8 cellular contexts compared by ENCODE assay signal in the genomic region with DNA sequence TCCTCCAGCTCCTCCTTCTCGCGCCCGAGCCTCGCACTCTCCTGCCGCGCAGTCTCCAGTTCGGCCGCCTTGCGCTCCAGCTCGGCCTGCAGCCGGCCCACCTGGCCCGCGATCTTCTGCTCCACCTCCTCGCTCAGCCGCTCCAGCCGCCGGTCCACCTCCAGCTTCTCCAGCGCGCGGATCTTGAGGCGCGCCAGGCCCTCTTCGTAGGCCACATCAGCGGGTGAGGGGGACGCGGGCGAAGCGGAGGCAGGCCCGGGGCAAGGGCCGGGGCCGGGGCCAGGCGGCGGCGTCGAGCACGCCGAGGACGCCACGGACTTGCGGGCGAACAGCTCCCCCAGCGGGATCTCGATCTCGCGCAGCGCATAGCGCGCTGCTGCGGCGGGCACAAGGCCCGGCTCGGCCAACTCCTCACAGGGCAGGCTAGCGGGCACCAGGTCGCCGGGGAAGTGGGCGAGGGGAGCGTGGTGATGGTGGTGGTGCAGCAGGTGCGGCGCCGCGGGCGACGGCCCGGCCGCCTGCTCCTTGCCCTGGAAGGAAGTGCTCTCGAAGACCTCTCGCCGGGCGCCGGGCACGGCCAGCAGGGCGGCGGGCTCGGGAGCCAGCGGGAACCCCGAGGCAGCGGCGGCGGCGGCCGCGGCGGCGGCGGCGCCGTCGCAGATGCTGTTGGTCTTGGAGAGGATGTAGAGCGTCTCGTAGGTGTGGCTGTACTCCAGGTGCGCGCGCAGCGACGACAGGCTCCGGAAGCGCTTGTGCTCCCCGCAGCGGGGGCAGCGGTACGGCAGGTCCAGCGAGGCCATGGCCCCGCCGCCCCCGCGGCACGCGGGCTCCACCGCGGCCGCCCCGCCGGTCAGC. TPM values are rescaled to one million over a fixed set of nuclear protein-coding genes. Genes with fewer than 3 reads are reported as not detected.
DNase-seq lines count a peak whose midpoint lies in the region; ATAC-seq lines count a peak whose summit lies in the region.

No MANE protein-coding gene starts in this region.

- H3K4me2 ChIP-seq in neuronal stem cell (ENCODE audit: insufficient read depth, low read length, poor library complexity, severe bottlenecking), result peak overlapping the region; percentile 84

- peak overlapping the region; percentile 61 for H2AK5ac ChIP-seq in neuronal stem cell (ENCODE audit: low read depth, low read length)

- peak overlapping the region; percentile 45 for H3K27ac ChIP-seq in effector memory CD4-positive, alpha-beta T cell (ENCODE audit: insufficient read depth, low read length, poor library complexity, severe bottlenecking)
- H3K27ac ChIP-seq in neuronal stem cell (replicated peaks; ENCODE audit: low read length) (no peak overlapping the region), urinary bladder (ENCODE audit: low read depth) (no peak overlapping the region)

- H3K27ac Mint-ChIP-seq in activated CD4-positive, alpha-beta memory T cell treated with anti-CD3 and anti-CD28 coated beads for 36 hours, result no peak overlapping the region

- H3K79me1 ChIP-seq in neuronal stem cell (ENCODE audit: low read depth, low read length), result peaks cover 7% of the 10 kb centered on the region

- no peaks in the 10 kb centered on the region for H3K36me3 ChIP-seq in effector memory CD4-positive, alpha-beta T cell (ENCODE audit: control insufficient read depth, insufficient read depth, low read length)
- H3K36me3 ChIP-seq in neuronal stem cell (replicated peaks in 1 of 2; ENCODE audit: control insufficient read depth in 2 of 2, insufficient read depth in 2 of 2, low read length in 2 of 2) (no peaks in the 10 kb centered on the region), urinary bladder (ENCODE audit: insufficient read depth) (no peaks in the 10 kb centered on the region)

- POLR2A ChIA-PET in activated CD4-positive, alpha-beta memory T cell treated with anti-CD3 and anti-CD28 coated beads for 36 hours (lab: Charles Lee), result interaction anchor here (0.7 to 2.1 kb wide), 3 partner anchors 12 to 21 kb away, joined by 3 to 6 read pairs (median 3); no protein-coding TSS in a partner anchor

- H2BK120ac ChIP-seq in neuronal stem cell (ENCODE audit: low read depth, low read length), result peak overlapping the region; percentile 88

- CTCF ChIA-PET in activated CD4-positive, alpha-beta memory T cell treated with anti-CD3 and anti-CD28 coated beads for 36 hours (lab: Charles Lee), result interaction anchor here (1.4 to 1.6 kb wide), 2 partner anchors 21 to 25 kb away, joined by 3 to 6 read pairs; no protein-coding TSS in a partner anchor

- no peak overlapping the region for H2BK5ac ChIP-seq in neuronal stem cell (ENCODE audit: low read length)

- intact Hi-C loops in activated CD4-positive, alpha-beta memory T cell treated with anti-CD3 and anti-CD28 coated beads for 36 hours (cut with micrococcal nuclease), result loop anchor here (2.0 kb wide), 1 partner anchor 24 kb away; a partner anchor contains a TSS

- H3K23ac ChIP-seq in neuronal stem cell (ENCODE audit: low read depth, low read length, poor library complexity), result peak overlapping the region; percentile 95

- ATAC-seq in GM21528 (IDR thresholded peaks at IDR 0.05; ENCODE audit: low FRiP score, unreplicated experiment), result peak; percentile 52

- peak overlapping the region; percentile 43 for H3K4me3 ChIP-seq in effector memory CD4-positive, alpha-beta T cell (ENCODE audit: insufficient read depth, low read depth, low read length, poor library complexity, severe bottlenecking)
- H3K4me3 ChIP-seq in neuronal stem cell (ENCODE audit: low read length in 2 of 2), result peak overlapping the region in 1 of 2 donors; percentile 70
- peak overlapping the region; percentile 20 for H3K4me3 ChIP-seq in urinary bladder (ENCODE audit: low read depth, low read length)

- peak overlapping the region; percentile 30 for H3K4me3 Mint-ChIP-seq in activated CD4-positive, alpha-beta memory T cell treated with anti-CD3 and anti-CD28 coated beads for 36 hours

- H4K91ac ChIP-seq in neuronal stem cell (ENCODE audit: low read depth, low read length, poor library complexity), result no peak overlapping the region

- peaks cover 19% of the 10 kb centered on the region for H3K4me1 Mint-ChIP-seq in activated CD4-positive, alpha-beta memory T cell treated with anti-CD3 and anti-CD28 coated beads for 36 hours (ENCODE audit: low read depth)

- no peaks in the 10 kb centered on the region for H3K4me1 ChIP-seq in effector memory CD4-positive, alpha-beta T cell (ENCODE audit: control insufficient read depth, insufficient read depth, low read length, poor library complexity, severe bottlenecking)
- H3K4me1 ChIP-seq in neuronal stem cell (ENCODE audit: control insufficient read depth in 2 of 2, insufficient read depth in 1 of 2, low read depth in 1 of 2, low read length in 2 of 2) (peaks cover 0 to 16% of the 10 kb centered on the region in 2 donors), urinary bladder (ENCODE audit: insufficient read depth) (no peaks in the 10 kb centered on the region)

- H3K4ac ChIP-seq in neuronal stem cell (ENCODE audit: low read length), result peak overlapping the region; percentile 10

- peak overlapping the region; percentile 79 for H3K9ac ChIP-seq in neuronal stem cell (ENCODE audit: low read depth, low read length, poor library complexity)

- H3K27me3 ChIP-seq in effector memory CD4-positive, alpha-beta T cell (replicated peaks; ENCODE audit: control insufficient read depth, insufficient read depth, low read length, poor library complexity, severe bottlenecking), result no peaks in the 10 kb centered on the region
- peaks cover 0 to 29% (median 8%) of the 10 kb centered on the region in 3 experiments for H3K27me3 ChIP-seq in neuronal stem cell (ENCODE audit: control insufficient read depth in 3 of 3, insufficient read depth in 3 of 3, low read depth in 1 of 3, low read length in 3 of 3)

- H3K9me3 Mint-ChIP-seq in activated CD4-positive, alpha-beta memory T cell treated with anti-CD3 and anti-CD28 coated beads for 36 hours, result no peaks in the 10 kb centered on the region

- peaks cover 1% of the 10 kb centered on the region for H3K36me3 Mint-ChIP-seq in activated CD4-positive, alpha-beta memory T cell treated with anti-CD3 and anti-CD28 coated beads for 36 hours

- no peaks in the 10 kb centered on the region for H3K9me3 ChIP-seq in effector memory CD4-positive, alpha-beta T cell (ENCODE audit: control insufficient read depth, low read length)
- peaks cover 0 to 2% of the 10 kb centered on the region in 2 donors for H3K9me3 ChIP-seq in neuronal stem cell (replicated peaks in 1 of 2; ENCODE audit: control insufficient read depth in 2 of 2, insufficient read depth in 1 of 2, low read depth in 1 of 2, low read length in 2 of 2)

- H2BK12ac ChIP-seq in neuronal stem cell (ENCODE audit: low read length), result no peak overlapping the region

- peak overlapping the region; percentile 88 for H3K18ac ChIP-seq in neuronal stem cell (ENCODE audit: low read length)

- peak overlapping the region; percentile 69 for H2BK15ac ChIP-seq in neuronal stem cell (ENCODE audit: low read length)

- H3K14ac ChIP-seq in neuronal stem cell (ENCODE audit: low read length), result no peak overlapping the region

- no peak overlapping the region for H2AFZ ChIP-seq in neuronal stem cell (ENCODE audit: low read length)

- WGBS in neuronal stem cell (ENCODE audit: extremely low coverage in 2 of 2, insufficient read length in 2 of 2, insufficient replicate concordance in 1 of 2), 2 donors, result no CpG with 5 or more reads among the region's 113 CpGs
- 6% methylated on average over 113 of the region's 113 CpGs for WGBS in urinary bladder

- no peaks in the 10 kb centered on the region for H3K27me3 Mint-ChIP-seq in activated CD4-positive, alpha-beta memory T cell treated with anti-CD3 and anti-CD28 coated beads for 36 hours

- peak overlapping the region; percentile 25 for H4K8ac ChIP-seq in neuronal stem cell (ENCODE audit: low read depth, low read length)

- peak; percentile 58 for DNase-seq in CD1c-positive myeloid dendritic cell (ENCODE audit: extremely low spot score)
- DNase-seq in NCI-H187 treated with DMSO at 0.1 percent for 48 hours (lab: John Stamatoyannopoulos, UW), result peak; percentile 16
- peak; percentile 84 for DNase-seq in activated CD4-positive, alpha-beta memory T cell treated with anti-CD3 and anti-CD28 coated beads for 36 hours
- DNase-seq in effector memory CD4-positive, alpha-beta T cell, result peak; percentile 42 to 71 (median 67)
- no peak for DNase-seq in neuronal stem cell (ENCODE audit: low spot score)
- no peak for DNase-seq in UCSD-AML1 (lab: John Stamatoyannopoulos, UW; ENCODE audit: unreplicated experiment)

RNA-seq across cellular contexts. Expression of a gene that starts 15.2 kb away (rescaled TPM):
- 10 to 100 TPM; 15.2 to 15.6 TPM for total RNA-seq in activated CD4-positive, alpha-beta memory T cell treated with anti-CD3 and anti-CD28 coated beads for 36 hours
- polyA plus RNA-seq in neuronal stem cell (2013, experiment 1 of 2), result 3.3 TPM
- polyA plus RNA-seq in neuronal stem cell (2013, experiment 2 of 2), result 3.3 TPM
- 0.32 TPM for total RNA-seq in urinary bladder
- polyA plus RNA-seq in urinary bladder, result 1.0 TPM

RNA-seq across cellular contexts. Expression of a gene that starts 24.3 kb away (rescaled TPM):
- under 1 TPM; 0.24 to 0.34 TPM for total RNA-seq in activated CD4-positive, alpha-beta memory T cell treated with anti-CD3 and anti-CD28 coated beads for 36 hours
- polyA plus RNA-seq in neuronal stem cell (2013, experiment 1 of 2), result 0.10 TPM
- 0.10 TPM for polyA plus RNA-seq in neuronal stem cell (2013, experiment 2 of 2)
- not detected for total RNA-seq in urinary bladder
- 0.05 TPM for polyA plus RNA-seq in urinary bladder

RNA-seq across cellular contexts. Expression of a gene that starts 35.0 kb away (rescaled TPM):
- 100 to 1,000 TPM; 499 to 541 TPM for total RNA-seq in activated CD4-positive, alpha-beta memory T cell treated with anti-CD3 and anti-CD28 coated beads for 36 hours
- 438 TPM for polyA plus RNA-seq in neuronal stem cell (2013, experiment 1 of 2)
- polyA plus RNA-seq in neuronal stem cell (2013, experiment 2 of 2), result 440 TPM
- total RNA-seq in urinary bladder, result 117 TPM
- polyA plus RNA-seq in urinary bladder, result 178 TPM

RNA-seq across cellular contexts. Expression of a gene that starts 36.0 kb away (rescaled TPM):
- total RNA-seq in activated CD4-positive, alpha-beta memory T cell treated with anti-CD3 and anti-CD28 coated beads for 36 hours, result 10 to 100 TPM; 12.9 to 13.6 TPM
- 9.8 TPM for polyA plus RNA-seq in neuronal stem cell (2013, experiment 1 of 2)
- 9.4 TPM for polyA plus RNA-seq in neuronal stem cell (2013, experiment 2 of 2)
- total RNA-seq in urinary bladder, result 13.0 TPM
- 35.2 TPM for polyA plus RNA-seq in urinary bladder

RNA-seq across cellular contexts. Expression of a gene that starts 55.0 kb away (rescaled TPM):
- total RNA-seq in activated CD4-positive, alpha-beta memory T cell treated with anti-CD3 and anti-CD28 coated beads for 36 hours, result 10 to 100 TPM; 40.0 to 42.0 TPM
- 22.5 TPM for polyA plus RNA-seq in neuronal stem cell (2013, experiment 1 of 2)
- 22.4 TPM for polyA plus RNA-seq in neuronal stem cell (2013, experiment 2 of 2)
- total RNA-seq in urinary bladder, result 14.6 TPM
- 18.2 TPM for polyA plus RNA-seq in urinary bladder

Comparison
In these comparisons a context has a peak if more than half of its experiments do, and no peak if none do; other contexts are left out.
1. DNase-seq: peak in CD1c-positive myeloid dendritic cell (single experiment), NCI-H187 treated with DMSO at 0.1 percent for 48 hours (single experiment), activated CD4-positive, alpha-beta memory T cell treated with anti-CD3 and anti-CD28 coated beads for 36 hours (single experiment) and effector memory CD4-positive, alpha-beta T cell (3 of 3); none in neuronal stem cell (single experiment) and UCSD-AML1 (single experiment).
2. RNA of a gene that starts 15.2 kb away (total RNA-seq): 15.2 to 15.6 TPM in activated CD4-positive, alpha-beta memory T cell treated with anti-CD3 and anti-CD28 coated beads for 36 hours; 0.32 TPM in urinary bladder (single experiment); every median in the first group is over 10 times any median in the second.